ENCODE assay signal across 9 cellular contexts in genomic region chr14:91009501-91010152, GRCh38. TPM values are rescaled to one million over a fixed set of nuclear protein-coding genes. Genes with fewer than 3 reads are reported as not detected.
A peak's percentile ranks its signal among the peaks of the same experiment; 100 is the strongest.
DNase-seq lines count a peak whose midpoint lies in the region; ATAC-seq lines count a peak whose summit lies in the region.
"Had no signal": no experiment of that assay in that cellular context is flagged by ENCODE, and none has a peak within 500 bp of the region (broad histone marks: within the 10 kb centered on the region; RNA-seq: fewer than 3 reads in every experiment).

No MANE protein-coding gene starts in this region.

- DNase-seq in activated CD4-positive, CD25-positive, alpha-beta regulatory T cell (lab: John Stamatoyannopoulos, UW), result no peak
- peak; percentile 97 for DNase-seq in SIG-M5 treated with dmso at 0.1 percent for 504 hours (lab: John Stamatoyannopoulos, UW; ENCODE audit: unreplicated experiment)
- peak in 7 of 9 donors; percentile 17 to 60 (median 33) for DNase-seq in naive thymus-derived CD4-positive, alpha-beta T cell
- no peak for DNase-seq in effector CD8-positive, alpha-beta T cell (lab: John Stamatoyannopoulos, UW)
- DNase-seq in mucosa of gallbladder (ENCODE audit: low spot score), result no peak
- DNase-seq in NCI-H2171 (lab: John Stamatoyannopoulos, UW), result no peak

- H3K27me3 ChIP-seq in naive thymus-derived CD4-positive, alpha-beta T cell (ENCODE audit: control insufficient read depth in 2 of 2, insufficient read depth in 2 of 2, low read length in 2 of 2), result no peaks in the 10 kb centered on the region

- peaks cover 0 to 30% (median 0%) of the 10 kb centered on the region in 5 donors for H3K36me3 Mint-ChIP-seq in naive thymus-derived CD4-positive, alpha-beta T cell

- H3K27me3 Mint-ChIP-seq in naive thymus-derived CD4-positive, alpha-beta T cell, result no peaks in the 10 kb centered on the region

- intact Hi-C loops in naive thymus-derived CD4-positive, alpha-beta T cell (cut with micrococcal nuclease), result loop anchor here (2.0 to 5.0 kb wide), 2 partner anchors 13 to 48 kb away; no protein-coding TSS in a partner anchor

- peaks cover 0 to 2% (median 0%) of the 10 kb centered on the region in 11 donors for H3K9me3 Mint-ChIP-seq in naive thymus-derived CD4-positive, alpha-beta T cell

- peaks cover 0 to 28% of the 10 kb centered on the region in 2 donors for H3K4me1 ChIP-seq in naive thymus-derived CD4-positive, alpha-beta T cell (ENCODE audit: control insufficient read depth in 2 of 2, insufficient read depth in 2 of 2, low read length in 2 of 2)

- POLR2A ChIA-PET in naive thymus-derived CD4-positive, alpha-beta T cell (lab: Charles Lee), result interaction anchor here (0.6 to 1.0 kb wide), 5 partner anchors 9 to 277 kb away, joined by 3 to 5 read pairs (median 3); no protein-coding TSS in a partner anchor

- CTCF ChIA-PET in naive thymus-derived CD4-positive, alpha-beta T cell (lab: Charles Lee), result no interaction called here

- no peak overlapping the region for H3K27ac ChIP-seq in naive thymus-derived CD4-positive, alpha-beta T cell (ENCODE audit: low read depth, low read length)
- H3K27ac ChIP-seq: 22Rv1 had no signal

- peaks cover 30 to 49% (median 44%) of the 10 kb centered on the region in 7 donors for H3K4me1 Mint-ChIP-seq in naive thymus-derived CD4-positive, alpha-beta T cell

- no peaks in the 10 kb centered on the region for H3K9me3 ChIP-seq in naive thymus-derived CD4-positive, alpha-beta T cell (ENCODE audit: control insufficient read depth in 2 of 3, low read length in 3 of 3)

- H3K36me3 ChIP-seq in naive thymus-derived CD4-positive, alpha-beta T cell (ENCODE audit: control insufficient read depth in 2 of 3, insufficient read depth in 3 of 3, low read length in 3 of 3), result no peaks in the 10 kb centered on the region

- H3K4me3 ChIP-seq in naive thymus-derived CD4-positive, alpha-beta T cell (ENCODE audit: low read length), result no peak overlapping the region

- peak overlapping the region in 9 of 10 donors; percentile 26 to 77 (median 62) for H3K4me3 Mint-ChIP-seq in naive thymus-derived CD4-positive, alpha-beta T cell

- ATAC-seq in activated CD4-positive, CD25-positive, alpha-beta regulatory T cell treated with anti-CD3 and anti-CD28 coated beads, Interleukin-2, amount 50 U/mL, for 24 hours, result peak; percentile 57 to 61
- peak; percentile 94 for ATAC-seq in HG02938 (IDR thresholded peaks at IDR 0.05; ENCODE audit: unreplicated experiment)
- peak; percentile 86 for ATAC-seq in naive thymus-derived CD4-positive, alpha-beta T cell

- peak overlapping the region; percentile 29 to 81 (median 46) for H3K27ac Mint-ChIP-seq in naive thymus-derived CD4-positive, alpha-beta T cell

RNA-seq across cellular contexts. Expression of gene RPS6KA5, which starts 50.8 kb away (rescaled TPM):
- 10 to 100 TPM; 31.9 to 43.5 (median 34.3) TPM for total RNA-seq in naive thymus-derived CD4-positive, alpha-beta T cell
- 10 to 100 TPM; 17.7 to 26.8 TPM for polyA plus RNA-seq in naive thymus-derived CD4-positive, alpha-beta T cell
- 7.1 TPM for total RNA-seq in mucosa of gallbladder

Comparison
In these comparisons a context has a peak if more than half of its experiments do, and no peak if none do; other contexts are left out.
1. DNase-seq: peak in SIG-M5 treated with dmso at 0.1 percent for 504 hours (single experiment) and naive thymus-derived CD4-positive, alpha-beta T cell (7 of 9); none in activated CD4-positive, CD25-positive, alpha-beta regulatory T cell (0 of 4), effector CD8-positive, alpha-beta T cell (single experiment), mucosa of gallbladder (single experiment) and NCI-H2171 (single experiment).
2. Peak in every context shown above with its lines, with median percentiles within 50 percentile points of each other: ATAC-seq.